In the genomic region with DNA sequence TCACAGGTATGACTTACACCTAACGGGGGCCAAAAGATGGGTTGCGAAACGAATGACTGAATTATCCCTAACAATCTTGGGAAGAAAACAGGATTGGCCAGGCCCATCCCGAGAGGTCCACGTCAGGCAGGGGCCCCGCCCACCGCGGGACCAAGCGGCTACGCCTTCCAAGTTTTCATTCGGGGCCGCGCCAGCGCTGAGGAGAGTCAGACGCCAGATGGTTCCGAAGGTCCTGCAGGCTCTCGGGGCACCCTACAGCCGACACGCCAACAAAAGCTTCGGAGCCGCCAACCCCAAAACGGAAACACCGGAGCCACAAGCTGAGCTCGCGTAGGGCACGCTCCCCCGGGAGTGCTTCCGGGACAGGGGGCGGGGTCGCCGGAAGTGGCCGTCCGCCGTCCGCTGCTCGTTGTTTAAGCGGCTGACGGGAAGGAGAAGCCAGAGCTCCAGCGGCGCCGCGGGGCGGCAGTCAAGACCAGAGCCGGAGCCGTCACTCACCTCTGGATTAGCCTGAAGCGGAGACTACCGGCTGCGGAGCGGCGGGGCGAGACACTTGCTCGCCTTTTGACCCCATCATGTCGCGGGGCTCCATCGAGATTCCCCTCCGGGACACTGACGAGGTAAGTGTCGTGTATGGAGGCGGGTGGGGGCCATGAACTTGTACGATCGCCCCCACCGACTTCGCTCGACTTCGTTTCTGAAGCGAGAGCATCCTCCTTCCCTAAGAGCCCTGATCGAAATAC, we compare ENCODE assay signal across 7 cellular contexts.
DNase-seq lines count a peak whose midpoint lies in the region; ATAC-seq, FAIRE-seq and TF ChIP-seq lines count a peak whose summit lies in the region.

Gene CTR9, plus strand, starts transcription at position 409 of the 743 bp plus-strand sequence. Its CDS starts 167 bp downstream, at position 576.

- FAIRE-seq in GM18507 (lab: Jason Lieb, UNC), result peak; percentile 91

- TF ChIP-seq CTCF in astrocyte of the cerebellum (IDR thresholded peaks at IDR 0.05; ENCODE audit: low read depth, low read length, missing control alignments), result peak; percentile 9

- H3K4me3 ChIP-seq in astrocyte of the cerebellum (ENCODE audit: low read depth, low read length), result peak within 1 kb of the TSS; percentile 93

- DNase-seq in GM18507 (ENCODE audit: extremely low spot score, insufficient read length, low read depth) (peak; percentile 72), NCI-H2029 treated with DMSO at 0.1 percent for 48 hours (lab: John Stamatoyannopoulos, UW) (peak; percentile 87), T-helper 9 cell (peak; percentile 87), astrocyte of the cerebellum (ENCODE audit: low read depth) (peak; percentile 80), hepatic stellate cell (ENCODE audit: low spot score) (peak; percentile 79), retina (peak; percentile 99)

- peak; percentile 87 for ATAC-seq in HG02981 (IDR thresholded peaks at IDR 0.05; ENCODE audit: unreplicated experiment)

- in situ Hi-C loops in astrocyte of the cerebellum (cut with HindIII; ENCODE audit: low sequenced_read_pairs), result no loop called here

Comparison
In these comparisons a context has a peak if more than half of its experiments do, and no peak if none do; other contexts are left out.
1. Peak in every context shown above with its lines: DNase-seq, ATAC-seq and H3K4me3 ChIP-seq.